13 cellular contexts compared by ENCODE assay signal in genomic region chr1:39413902-39414528, GRCh38.
A peak's percentile ranks its signal among the peaks of the same experiment; 100 is the strongest.
DNase-seq lines count a peak whose midpoint lies in the region; TF ChIP-seq lines count a peak whose summit lies in the region.
"Had no signal": no experiment of that assay in that cellular context is flagged by ENCODE, and none has a peak within 500 bp of the region (broad histone marks: within the 10 kb centered on the region; RNA-seq: fewer than 3 reads in every experiment).

No MANE protein-coding gene starts in this region.

- WGBS in mesenchymal stem cell, result 93% methylated on average over 4 of the region's 4 CpGs
- 68 to 78% methylated on average over 3 to 4 of the region's 4 CpGs for WGBS in thyroid gland, 2 donors

- H3K9ac ChIP-seq in mesenchymal stem cell (ENCODE audit: low read length), result peak overlapping the region; percentile 19

- peak overlapping the region; percentile 52 for H3K27ac ChIP-seq in mesenchymal stem cell (ENCODE audit: low read length, poor library complexity, severe bottlenecking)
- H3K27ac ChIP-seq in thyroid gland, result peak overlapping the region in 2 of 3 donors; percentile 14 to 38

- no peaks in the 10 kb centered on the region for H3K27me3 Mint-ChIP-seq in activated naive CD4-positive, alpha-beta T cell treated with anti-CD3 and anti-CD28 coated beads, Interleukin-2, amount 50 U/mL, for 24 hours
- H3K27me3 Mint-ChIP-seq in brain, result peaks cover 2% of the 10 kb centered on the region
- H3K27me3 Mint-ChIP-seq in T-helper 2 cell treated with Interferon-gamma antibody and Interleukin-4, amounts not matched to agents 5 μg/mL and 100 μg/mL, for 36 hours (ENCODE audit: low read depth), result no peaks in the 10 kb centered on the region

- peak overlapping the region; percentile 30 for H3K27ac Mint-ChIP-seq in activated naive CD4-positive, alpha-beta T cell treated with anti-CD3 and anti-CD28 coated beads, Interleukin-2, amount 50 U/mL, for 24 hours
- peak overlapping the region in 4 of 5 experiments; percentile 39 to 82 (median 52) for H3K27ac Mint-ChIP-seq in brain
- no peak overlapping the region for H3K27ac Mint-ChIP-seq in T-helper 2 cell treated with Interferon-gamma antibody and Interleukin-4, amounts not matched to agents 5 μg/mL and 100 μg/mL, for 36 hours

- no peak overlapping the region for H3K18ac ChIP-seq in mesenchymal stem cell (ENCODE audit: low read depth in 1 of 2, low read length in 2 of 2)

- H3K9me3 Mint-ChIP-seq in activated naive CD4-positive, alpha-beta T cell treated with anti-CD3 and anti-CD28 coated beads, Interleukin-2, amount 50 U/mL, for 24 hours, result no peaks in the 10 kb centered on the region
- no peaks in the 10 kb centered on the region for H3K9me3 Mint-ChIP-seq in brain
- H3K9me3 Mint-ChIP-seq in T-helper 2 cell treated with Interferon-gamma antibody and Interleukin-4, amounts not matched to agents 5 μg/mL and 100 μg/mL, for 36 hours, result no peaks in the 10 kb centered on the region

- DNase-seq in activated naive CD4-positive, alpha-beta T cell treated with anti-CD3 and anti-CD28 coated beads, Interleukin-2, amount 50 U/mL, for 16 hours, result no peak
- DNase-seq in mesenchymal stem cell (no peak), thyroid gland (no peak), NCI-H1694 (lab: John Stamatoyannopoulos, UW) (no peak)
- DNase-seq in T-helper 2 cell treated with Interferon-gamma antibody and Interleukin-4, amounts not matched to agents 5 μg/mL and 100 μg/mL, for 36 hours (ENCODE audit: low spot score), result no peak
- DNase-seq in stimulated activated CD4-positive, alpha-beta T cell treated with anti-CD3 and anti-CD28 coated beads, Interleukin-4, amount 100 ng/mL, for 1 hour, result no peak
- DNase-seq: ACHN; amniotic stem cell; MG63; NCI-H345; stimulated activated CD4-positive, alpha-beta T cell treated with anti-CD3 and anti-CD28 coated beads, Interleukin-2, amount 100 ng/mL, for 48 hours had no signal

- H3K4me1 ChIP-seq in mesenchymal stem cell (ENCODE audit: control insufficient read depth, insufficient read depth, low read depth, low read length), result peaks cover 10% of the 10 kb centered on the region
- H3K4me1 ChIP-seq in thyroid gland, result peaks cover 69 to 86% of the 10 kb centered on the region in 2 donors

- no peak overlapping the region for H2AK5ac ChIP-seq in mesenchymal stem cell (ENCODE audit: low read length, severe bottlenecking)

- peaks cover 15 to 37% of the 10 kb centered on the region in 2 experiments for H3K36me3 ChIP-seq in mesenchymal stem cell (ENCODE audit: control insufficient read depth in 1 of 2, insufficient read depth in 2 of 2, low read depth in 1 of 2, low read length in 2 of 2)
- H3K36me3 ChIP-seq in thyroid gland, result no peaks in the 10 kb centered on the region

- H3K14ac ChIP-seq in mesenchymal stem cell (ENCODE audit: low read length in 2 of 2), result no peak overlapping the region

- no peak overlapping the region for H2AFZ ChIP-seq in mesenchymal stem cell (ENCODE audit: low read depth, low read length)

- no peak overlapping the region for H3K4ac ChIP-seq in mesenchymal stem cell (ENCODE audit: low read depth in 1 of 2, low read length in 2 of 2)

- no peak for TF ChIP-seq POLR2A in thyroid gland (IDR thresholded peaks at IDR 0.05)

- intact Hi-C loops in thyroid gland (cut with DNase I), result no loop called here

- H3K23ac ChIP-seq in mesenchymal stem cell (ENCODE audit: low read length in 2 of 2), result no peak overlapping the region

- no peak overlapping the region for H2BK15ac ChIP-seq in mesenchymal stem cell (ENCODE audit: low read depth, poor library complexity, severe bottlenecking)

- H3K36me3 Mint-ChIP-seq in activated naive CD4-positive, alpha-beta T cell treated with anti-CD3 and anti-CD28 coated beads, Interleukin-2, amount 50 U/mL, for 24 hours, result peaks cover 9% of the 10 kb centered on the region
- H3K36me3 Mint-ChIP-seq in brain, result peaks cover 46% of the 10 kb centered on the region
- H3K36me3 Mint-ChIP-seq in T-helper 2 cell treated with Interferon-gamma antibody and Interleukin-4, amounts not matched to agents 5 μg/mL and 100 μg/mL, for 36 hours (ENCODE audit: low read depth), result peaks cover 34% of the 10 kb centered on the region

- H3K4me3 ChIP-seq in mesenchymal stem cell (ENCODE audit: insufficient read depth in 1 of 2, low read depth in 1 of 2, low read length in 2 of 2) (peak overlapping the region; percentile 43 to 64), thyroid gland (replicated peaks in 1 of 3) (peak overlapping the region in 1 of 3 donors; percentile 8)
- H3K4me3 ChIP-seq: MG63 had no signal

- peaks cover 60% of the 10 kb centered on the region for H3K4me1 Mint-ChIP-seq in activated naive CD4-positive, alpha-beta T cell treated with anti-CD3 and anti-CD28 coated beads, Interleukin-2, amount 50 U/mL, for 24 hours
- H3K4me1 Mint-ChIP-seq in brain, result peaks cover 87% of the 10 kb centered on the region
- peaks cover 19% of the 10 kb centered on the region for H3K4me1 Mint-ChIP-seq in T-helper 2 cell treated with Interferon-gamma antibody and Interleukin-4, amounts not matched to agents 5 μg/mL and 100 μg/mL, for 36 hours (ENCODE audit: low read depth)

- H4K91ac ChIP-seq in mesenchymal stem cell (ENCODE audit: low read length), result no peak overlapping the region

- no peak overlapping the region for H2BK12ac ChIP-seq in mesenchymal stem cell (ENCODE audit: low read length in 2 of 2)

- H3K9me3 ChIP-seq in mesenchymal stem cell (ENCODE audit: control insufficient read depth, low read length), result no peaks in the 10 kb centered on the region
- no peaks in the 10 kb centered on the region for H3K9me3 ChIP-seq in thyroid gland
- H3K9me3 ChIP-seq: MG63 had no signal

- no peak overlapping the region for H3K4me3 Mint-ChIP-seq in activated naive CD4-positive, alpha-beta T cell treated with anti-CD3 and anti-CD28 coated beads, Interleukin-2, amount 50 U/mL, for 24 hours
- H3K4me3 Mint-ChIP-seq in brain, result peak overlapping the region; percentile 60 to 79 (median 65)
- no peak overlapping the region for H3K4me3 Mint-ChIP-seq in T-helper 2 cell treated with Interferon-gamma antibody and Interleukin-4, amounts not matched to agents 5 μg/mL and 100 μg/mL, for 36 hours

- H3K79me1 ChIP-seq in mesenchymal stem cell (replicated peaks; ENCODE audit: low read length, poor library complexity, severe bottlenecking), result no peaks in the 10 kb centered on the region

- no peak overlapping the region for H2BK120ac ChIP-seq in mesenchymal stem cell (ENCODE audit: low read depth, low read length)

- peak overlapping the region; percentile 73 for H3K4me2 ChIP-seq in mesenchymal stem cell (ENCODE audit: low read length, poor library complexity, severe bottlenecking)

- TF ChIP-seq CTCF in brain (conservative IDR thresholded peaks at IDR 0.05), result no peak
- no peak for TF ChIP-seq CTCF in thyroid gland (IDR thresholded peaks at IDR 0.05)

- no peak overlapping the region for H4K8ac ChIP-seq in mesenchymal stem cell (ENCODE audit: low read length)

- H3K27me3 ChIP-seq in mesenchymal stem cell (ENCODE audit: control insufficient read depth in 1 of 2, insufficient read depth in 1 of 2, low read length in 2 of 2) (no peaks in the 10 kb centered on the region), thyroid gland (no peaks in the 10 kb centered on the region)
- H3K27me3 ChIP-seq: MG63 had no signal

- no peak overlapping the region for H2BK5ac ChIP-seq in mesenchymal stem cell (ENCODE audit: low read depth, low read length, poor library complexity, severe bottlenecking)

Comparison
In these comparisons a context has a peak if more than half of its experiments do, and no peak if none do; other contexts are left out.
1. H3K4me3 Mint-ChIP-seq: peak in brain (5 of 5); none in activated naive CD4-positive, alpha-beta T cell treated with anti-CD3 and anti-CD28 coated beads, Interleukin-2, amount 50 U/mL, for 24 hours (single experiment) and T-helper 2 cell treated with Interferon-gamma antibody and Interleukin-4, amounts not matched to agents 5 μg/mL and 100 μg/mL, for 36 hours (single experiment).